In genomic region chr1:75522389-75522788, GRCh38 we compare ENCODE assay signal across 24 cellular contexts.
DNase-seq lines count a peak whose midpoint lies in the region; ATAC-seq and TF ChIP-seq lines count a peak whose summit lies in the region.
"Had no signal": no experiment of that assay in that cellular context is flagged by ENCODE, and none has a peak within 500 bp of the region (broad histone marks: within the 10 kb centered on the region; RNA-seq: fewer than 3 reads in every experiment).

No MANE protein-coding gene starts in this region.

- H3K4me3 ChIP-seq in NT2/D1 (ENCODE audit: insufficient read length, low read depth) (no peak overlapping the region), trophoblast cell (ENCODE audit: low read depth, low read length) (no peak overlapping the region), vagina (no peak overlapping the region)
- H3K4me3 ChIP-seq: gastrocnemius medialis, GM12878, GM23248, suprapubic skin had no signal

- H3K9me3 ChIP-seq in NT2/D1 (ENCODE audit: insufficient read depth, low read length), result no peaks in the 10 kb centered on the region
- H3K9me3 ChIP-seq in trophoblast cell (ENCODE audit: insufficient read depth, low read depth, low read length), result no peaks in the 10 kb centered on the region
- H3K9me3 ChIP-seq in vagina, result no peaks in the 10 kb centered on the region
- H3K9me3 ChIP-seq: gastrocnemius medialis, suprapubic skin had no signal

- H2BK12ac ChIP-seq in trophoblast cell (ENCODE audit: low read length), result no peak overlapping the region

- no peak overlapping the region for H3K4ac ChIP-seq in trophoblast cell (ENCODE audit: low read depth, low read length)

- no peak overlapping the region for H4K8ac ChIP-seq in trophoblast cell (ENCODE audit: low read depth, low read length)

- H3K36me3 ChIP-seq in NT2/D1 (ENCODE audit: insufficient read depth, insufficient read length, low read length), result no peaks in the 10 kb centered on the region
- H3K36me3 ChIP-seq in trophoblast cell (ENCODE audit: control insufficient read depth in 1 of 2, insufficient read depth in 2 of 2, low read length in 2 of 2), result no peaks in the 10 kb centered on the region
- no peaks in the 10 kb centered on the region for H3K36me3 ChIP-seq in vagina
- H3K36me3 ChIP-seq: gastrocnemius medialis, suprapubic skin had no signal

- H2AFZ ChIP-seq in trophoblast cell (ENCODE audit: insufficient read depth, low read length, poor library complexity), result no peak overlapping the region
- H2AFZ ChIP-seq: GM23248 had no signal

- H4K12ac ChIP-seq in trophoblast cell (ENCODE audit: low read depth, low read length), result no peak overlapping the region

- H3K27ac ChIP-seq in trophoblast cell (ENCODE audit: low read depth, low read length), result no peak overlapping the region
- no peak overlapping the region for H3K27ac ChIP-seq in vagina
- H3K27ac ChIP-seq: gastrocnemius medialis, GM23248, suprapubic skin had no signal

- DNase-seq in NT2/D1 (ENCODE audit: low read depth, low spot score) (peak; percentile 9), astrocyte of the hippocampus (ENCODE audit: low read depth, low spot score) (peak; percentile 79), iPS-NIHi7 (ENCODE audit: extremely low spot score) (peak; percentile 26), trophoblast cell (peak; percentile 66 to 76), D341Med (ENCODE audit: low spot score) (no peak), vagina (ENCODE audit: extremely low spot score in 2 of 2) (no peak)
- DNase-seq: activated CD4-positive, alpha-beta memory T cell treated with anti-CD3 and anti-CD28 coated beads, Interleukin-2, amount 10 ng/mL, durations not matched to agents 7 days and 5 days; activated effector memory CD4-positive, alpha-beta T cell treated with anti-CD3 and anti-CD28 coated beads, Interleukin-2, amount 50 U/mL, for 16 hours; amniotic stem cell; CD4-positive, alpha-beta memory T cell; effector CD4-positive, alpha-beta T cell; gastrocnemius medialis; GM23248; HFFc6; Kasumi-1; left colon; NCI-H1048; NCI-H1930; NCI-H345; NCI-H82 had no signal

- no peak overlapping the region for H4K91ac ChIP-seq in trophoblast cell (ENCODE audit: low read depth, low read length)

- no peak overlapping the region for H3K18ac ChIP-seq in trophoblast cell (ENCODE audit: low read length)

- H2BK5ac ChIP-seq in trophoblast cell (ENCODE audit: low read depth, low read length, poor library complexity), result no peak overlapping the region

- no peaks in the 10 kb centered on the region for H3K4me1 ChIP-seq in NT2/D1 (ENCODE audit: insufficient read depth, insufficient read length)
- no peaks in the 10 kb centered on the region for H3K4me1 ChIP-seq in trophoblast cell (ENCODE audit: control insufficient read depth in 1 of 2, insufficient read depth in 2 of 2, low read length in 2 of 2)
- no peaks in the 10 kb centered on the region for H3K4me1 ChIP-seq in vagina
- H3K4me1 ChIP-seq: suprapubic skin had no signal

- H3K23ac ChIP-seq in trophoblast cell (ENCODE audit: low read length), result no peak overlapping the region

- H3K4me2 ChIP-seq in trophoblast cell (ENCODE audit: low read length), result no peak overlapping the region

- intact Hi-C loops in vagina (cut with DNase I), result no loop called here

- H3K27me3 ChIP-seq in NT2/D1 (ENCODE audit: insufficient read depth, insufficient read length), result no peaks in the 10 kb centered on the region
- no peaks in the 10 kb centered on the region for H3K27me3 ChIP-seq in trophoblast cell (ENCODE audit: insufficient read depth, low read length)
- no peaks in the 10 kb centered on the region for H3K27me3 ChIP-seq in vagina
- H3K27me3 ChIP-seq: gastrocnemius medialis, suprapubic skin had no signal

- no peak for TF ChIP-seq CTCF in vagina (IDR thresholded peaks at IDR 0.05)

- H2AK5ac ChIP-seq in trophoblast cell (ENCODE audit: low read length), result no peak overlapping the region

- no peaks in the 10 kb centered on the region for H3K79me2 ChIP-seq in trophoblast cell (ENCODE audit: control insufficient read depth, insufficient read depth, low read length, poor library complexity)

- H3K9ac ChIP-seq in NT2/D1 (ENCODE audit: insufficient read length, low read depth), result no peak overlapping the region
- H3K9ac ChIP-seq in trophoblast cell (ENCODE audit: low read length), result no peak overlapping the region
- H3K9ac ChIP-seq: GM23248 had no signal

- no peaks in the 10 kb centered on the region for H3K79me1 ChIP-seq in trophoblast cell (ENCODE audit: low read length)

- no peak for TF ChIP-seq POLR2A in vagina (IDR thresholded peaks at IDR 0.05)

- no peak overlapping the region for H3K14ac ChIP-seq in trophoblast cell (ENCODE audit: low read length)

- no CpG with 5 or more reads among the region's 3 CpGs for WGBS in trophoblast cell (ENCODE audit: extremely low coverage, insufficient coverage, insufficient read length)

- ATAC-seq in GM19463 (IDR thresholded peaks at IDR 0.05; ENCODE audit: unreplicated experiment), result no peak
- ATAC-seq: gastrocnemius medialis; GM12878; left colon; stimulated activated effector memory CD8-positive, alpha-beta T cell treated with anti-CD3 and anti-CD28 coated beads, Interleukin-12 subunit alpha, Interleukin-12 subunit beta, amount 100 ng/mL, for 72 hours had no signal

- H2BK120ac ChIP-seq in trophoblast cell (ENCODE audit: insufficient read depth, low read length, poor library complexity), result no peak overlapping the region

Comparison
In these comparisons a context has a peak if more than half of its experiments do, and no peak if none do; other contexts are left out.
1. DNase-seq: peak in NT2/D1 (single experiment), astrocyte of the hippocampus (single experiment), iPS-NIHi7 (single experiment) and trophoblast cell (2 of 2); none in D341Med (single experiment) and vagina (0 of 2).